9 cellular contexts compared by ENCODE assay signal in genomic region chr1:59903136-59903754, GRCh38. TPM values are rescaled to one million over a fixed set of nuclear protein-coding genes. Genes with fewer than 3 reads are reported as not detected.
DNase-seq lines count a peak whose midpoint lies in the region; ATAC-seq, FAIRE-seq and TF ChIP-seq lines count a peak whose summit lies in the region.
"Had no signal": no experiment of that assay in that cellular context is flagged by ENCODE, and none has a peak within 500 bp of the region (broad histone marks: within the 10 kb centered on the region; RNA-seq: fewer than 3 reads in every experiment).

No MANE protein-coding gene starts in this region.

- POLR2A ChIA-PET in SK-N-SH (lab: Yijun Ruan, JAX) = interaction anchor here (1.0 kb wide), 1 partner anchor 43 kb away, joined by 3 read pairs; no protein-coding TSS in a partner anchor

- H2AFZ ChIP-seq in SK-N-SH (ENCODE audit: low read depth) = no peak overlapping the region
- H2AFZ ChIP-seq in smooth muscle cell (ENCODE audit: low read depth) = peak overlapping the region; percentile 76

- WGBS in SK-N-SH (ENCODE audit: low lambda C conversion rate) = 24% methylated on average over 9 of the region's 9 CpGs
- 60% methylated on average over 9 of the region's 9 CpGs for WGBS in smooth muscle cell (ENCODE audit: low lambda C conversion rate)

- H3K27ac ChIP-seq in SK-N-SH (ENCODE audit: low read depth in 2 of 2, low read length in 1 of 2) = no peak overlapping the region
- no peak overlapping the region for H3K27ac ChIP-seq in smooth muscle cell (ENCODE audit: low read depth)

- TF ChIP-seq RAD21 in SK-N-SH (IDR thresholded peaks at IDR 0.05; ENCODE audit: low read length) = peak; percentile 70

- H3K4me3 ChIP-seq in SK-N-SH (ENCODE audit: low read depth in 2 of 2, low read length in 1 of 2) (no peak overlapping the region), foreskin fibroblast (ENCODE audit: low read depth in 1 of 2, low read length in 2 of 2) (no peak overlapping the region), smooth muscle cell (no peak overlapping the region)

- DNase-seq in D721Med (ENCODE audit: insufficient read length, low spot score) (no peak), SK-N-SH (peak; percentile 61), foreskin fibroblast (peak; percentile 9 to 38), smooth muscle cell (lab: John Stamatoyannopoulos, UW; ENCODE audit: unreplicated experiment) (no peak), posterior vena cava (ENCODE audit: low spot score) (no peak)
- no peak for DNase-seq in central memory CD4-positive, alpha-beta T cell
- DNase-seq: natural killer cell had no signal

- H4K20me1 ChIP-seq in SK-N-SH (ENCODE audit: insufficient read depth) (no peaks in the 10 kb centered on the region), smooth muscle cell (ENCODE audit: low read depth) (no peaks in the 10 kb centered on the region)

- CTCF ChIA-PET in SK-N-SH (lab: Yijun Ruan, JAX) = interaction anchor here (0.6 to 12.8 kb wide), 22 partner anchors 10 to 101 kb away, joined by 3 to 193 read pairs (median 4); no protein-coding TSS in a partner anchor

- no peak for TF ChIP-seq EP300 in SK-N-SH (IDR thresholded peaks at IDR 0.05; ENCODE audit: borderline replicate concordance in 1 of 2, low read depth in 1 of 2, low read length in 1 of 2)

- no peaks in the 10 kb centered on the region for H3K9me2 ChIP-seq in SK-N-SH

- H3K4me2 ChIP-seq in SK-N-SH (no peak overlapping the region), smooth muscle cell (no peak overlapping the region)

- TF ChIP-seq CTCF in D721Med (IDR thresholded peaks at IDR 0.05; ENCODE audit: insufficient read depth, missing control alignments) (peak; percentile 46), SK-N-SH (IDR thresholded peaks at IDR 0.05) (peak; percentile 61), foreskin fibroblast (IDR thresholded peaks at IDR 0.05; ENCODE audit: low read depth, low read length) (peak; percentile 46), smooth muscle cell (IDR thresholded peaks at IDR 0.05; ENCODE audit: borderline replicate concordance, insufficient read depth, poor library complexity, severe bottlenecking) (peak; percentile 47)

- no peaks in the 10 kb centered on the region for H3K27me3 ChIP-seq in SK-N-SH (ENCODE audit: insufficient read depth)
- H3K27me3 ChIP-seq in smooth muscle cell (ENCODE audit: low read depth) = no peaks in the 10 kb centered on the region

- H3K36me3 ChIP-seq in SK-N-SH (replicated peaks in 1 of 2; ENCODE audit: control insufficient read depth in 1 of 2, insufficient read depth in 2 of 2, low read length in 1 of 2) (peaks cover 0 to 3% of the 10 kb centered on the region in 2 experiments), smooth muscle cell (ENCODE audit: low read depth) (no peaks in the 10 kb centered on the region)

- H3K9ac ChIP-seq in SK-N-SH = no peak overlapping the region
- no peak overlapping the region for H3K9ac ChIP-seq in smooth muscle cell (ENCODE audit: low read depth)

- H3F3A ChIP-seq in SK-N-SH (replicated peaks; ENCODE audit: insufficient read depth) = no peaks in the 10 kb centered on the region
- H3F3A ChIP-seq in smooth muscle cell (ENCODE audit: low read depth) = no peaks in the 10 kb centered on the region

- FAIRE-seq in D721Med (lab: Jason Lieb, UNC) = no peak

- peak; percentile 78 for ATAC-seq in GM18870 (IDR thresholded peaks at IDR 0.05; ENCODE audit: unreplicated experiment)
- ATAC-seq in HG03558 (IDR thresholded peaks at IDR 0.05; ENCODE audit: extremely low read depth, unreplicated experiment) = peak; percentile 56

- intact Hi-C loops in posterior vena cava (cut with DNase I) = no loop called here

- H3K4me1 ChIP-seq in SK-N-SH (ENCODE audit: control insufficient read depth in 1 of 2, insufficient read depth in 2 of 2, low read depth in 1 of 2, low read length in 1 of 2) (no peaks in the 10 kb centered on the region), smooth muscle cell (ENCODE audit: low read depth) (no peaks in the 10 kb centered on the region)

- H3K9me3 ChIP-seq in SK-N-SH (no peaks in the 10 kb centered on the region), smooth muscle cell (replicated peaks; ENCODE audit: low read depth) (no peaks in the 10 kb centered on the region)

- H3K79me2 ChIP-seq in SK-N-SH (ENCODE audit: insufficient read depth) (no peaks in the 10 kb centered on the region), smooth muscle cell (ENCODE audit: low read depth) (no peaks in the 10 kb centered on the region)

TF ChIP-seq in SK-N-SH, 30 proteins besides CTCF, POLR2A, EP300 and RAD21:
- peak; percentile 64 for TF ChIP-seq SMC3 (IDR thresholded peaks at IDR 0.05; ENCODE audit: low read depth, low read length)
- no peak for TF ChIP-seq NRF1 (IDR thresholded peaks at IDR 0.05; ENCODE audit: low read depth, low read length)

RNA-seq across cellular contexts. Expression of gene CYP2J2, which starts 23.3 kb away (rescaled TPM):
- polyA plus RNA-seq in SK-N-SH (2012; rRNA removed) (1.1 and 1.2 TPM in 2 replicates), smooth muscle cell (1.7 and 2.4 TPM in 2 replicates)
- polyA plus RNA-seq in SK-N-SH (2012; cell fraction: cytosol; rRNA removed) = 0.85 and 0.94 TPM in 2 replicates
- 2.1 and 2.9 TPM in 2 replicates for polyA plus RNA-seq in SK-N-SH (2012; cell fraction: nucleus; rRNA removed)
- total RNA-seq in smooth muscle cell (2.2 and 2.5 TPM in 2 replicates), posterior vena cava (not detected)

Comparison
In these comparisons a context has a peak if more than half of its experiments do, and no peak if none do; other contexts are left out.
1. DNase-seq: peak in SK-N-SH (single experiment) and foreskin fibroblast (2 of 2); none in D721Med (single experiment), smooth muscle cell (single experiment), posterior vena cava (single experiment) and central memory CD4-positive, alpha-beta T cell (single experiment).
2. Peak in every context shown above with its lines, with median percentiles within 50 percentile points of each other: CTCF ChIP-seq.